In the genomic region with DNA sequence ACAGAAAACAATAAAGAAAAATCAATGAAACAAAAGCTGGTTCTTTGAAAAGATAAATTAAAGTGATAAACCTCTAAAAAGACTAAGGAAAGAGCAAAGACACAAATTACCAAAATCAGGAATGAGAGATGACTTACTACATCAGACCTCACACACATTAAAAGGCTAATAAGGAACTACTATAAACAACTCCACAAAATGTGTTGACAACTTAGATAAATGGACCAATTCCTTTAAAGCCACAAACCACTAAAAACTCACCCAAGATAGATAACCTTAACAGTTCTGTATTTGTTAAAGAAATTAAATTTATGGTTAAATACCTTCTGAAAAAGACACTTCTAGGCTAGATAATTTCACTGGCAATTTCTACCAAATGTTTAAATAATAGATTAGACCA, we compare ENCODE assay signal across 19 cellular contexts.
DNase-seq lines count a peak whose midpoint lies in the region; ATAC-seq and TF ChIP-seq lines count a peak whose summit lies in the region.
"Had no signal": no experiment of that assay in that cellular context is flagged by ENCODE, and none has a peak within 500 bp of the region (broad histone marks: within the 10 kb centered on the region; RNA-seq: fewer than 3 reads in every experiment).

No MANE protein-coding gene starts in this region.

- no peaks in the 10 kb centered on the region for H3K4me1 Mint-ChIP-seq in stimulated activated effector memory CD8-positive, alpha-beta T cell treated with anti-CD3 and anti-CD28 coated beads, Interleukin-12 subunit alpha, Interleukin-12 subunit beta, amount 100 ng/mL, for 72 hours

- peak overlapping the region; percentile 4 for H3K27ac Mint-ChIP-seq in stimulated activated effector memory CD8-positive, alpha-beta T cell treated with anti-CD3 and anti-CD28 coated beads, Interleukin-12 subunit alpha, Interleukin-12 subunit beta, amount 100 ng/mL, for 72 hours
- H3K27ac Mint-ChIP-seq: H9 had no signal

- H3K36me3 Mint-ChIP-seq in stimulated activated effector memory CD8-positive, alpha-beta T cell treated with anti-CD3 and anti-CD28 coated beads, Interleukin-12 subunit alpha, Interleukin-12 subunit beta, amount 100 ng/mL, for 72 hours = peaks cover 5% of the 10 kb centered on the region

- no peaks in the 10 kb centered on the region for H3K9me3 Mint-ChIP-seq in stimulated activated effector memory CD8-positive, alpha-beta T cell treated with anti-CD3 and anti-CD28 coated beads, Interleukin-12 subunit alpha, Interleukin-12 subunit beta, amount 100 ng/mL, for 72 hours
- H3K9me3 Mint-ChIP-seq: H9 had no signal

- no peak overlapping the region for H3K4me3 ChIP-seq in choroid plexus epithelial cell (ENCODE audit: low read depth, low read length)
- H3K4me3 ChIP-seq: BLaER1 treated with 17β-estradiol and CSF1 and Interleukin-3, amounts not matched to agents 10 nM and 100 nM; SJSA1 had no signal

- no peak for ATAC-seq in stimulated activated effector memory CD8-positive, alpha-beta T cell treated with anti-CD3 and anti-CD28 coated beads, Interleukin-12 subunit alpha, Interleukin-12 subunit beta, amount 100 ng/mL, for 72 hours

- TF ChIP-seq CTCF in choroid plexus epithelial cell (conservative IDR thresholded peaks at IDR 0.05; ENCODE audit: low read depth, low read length) = no peak

- H3K4me3 Mint-ChIP-seq in stimulated activated effector memory CD8-positive, alpha-beta T cell treated with anti-CD3 and anti-CD28 coated beads, Interleukin-12 subunit alpha, Interleukin-12 subunit beta, amount 100 ng/mL, for 72 hours = no peak overlapping the region
- H3K4me3 Mint-ChIP-seq: H9 had no signal

- DNase-seq in NOMO-1 (lab: John Stamatoyannopoulos, UW; ENCODE audit: unreplicated experiment in 2 of 2) (peak; percentile 7 to 57), NOMO-1 treated with dmso at 0.1 percent for 144 hours (lab: John Stamatoyannopoulos, UW; ENCODE audit: unreplicated experiment) (no peak), RPMI7951 (ENCODE audit: low read depth) (peak; percentile 15), choroid plexus epithelial cell (ENCODE audit: low read depth) (peak; percentile 42), islet precursor cell (no peak)
- DNase-seq in stimulated activated effector memory CD8-positive, alpha-beta T cell treated with anti-CD3 and anti-CD28 coated beads, Interleukin-12 subunit alpha, Interleukin-12 subunit beta, amount 100 ng/mL, for 72 hours (ENCODE audit: low spot score in 2 of 2) = no peak
- no peak for DNase-seq in activated CD8-positive, alpha-beta memory T cell treated with anti-CD3 and anti-CD28 coated beads for 24 hours
- no peak for DNase-seq in stimulated activated CD4-positive, alpha-beta T cell treated with anti-CD3 and anti-CD28 coated beads, Interleukin-12 subunit alpha, Interleukin-12 subunit beta, amount 100 ng/mL, for 4 hours
- DNase-seq: 8988T, DMS 273 treated with DMSO at 0.1 percent for 48 hours, EL, H9, KBM-7, NCI-H1105 treated with DMSO at 0.1 percent for 48 hours, NCI-H187 treated with DMSO at 0.1 percent for 48 hours, NCI-H2171, NCI-H774 had no signal

Comparison
In these comparisons a context has a peak if more than half of its experiments do, and no peak if none do; other contexts are left out.
1. DNase-seq: peak in NOMO-1 (2 of 2), RPMI7951 (single experiment) and choroid plexus epithelial cell (single experiment); none in NOMO-1 treated with dmso at 0.1 percent for 144 hours (single experiment), stimulated activated effector memory CD8-positive, alpha-beta T cell treated with anti-CD3 and anti-CD28 coated beads, Interleukin-12 subunit alpha, Interleukin-12 subunit beta, amount 100 ng/mL, for 72 hours (0 of 2), activated CD8-positive, alpha-beta memory T cell treated with anti-CD3 and anti-CD28 coated beads for 24 hours (single experiment), islet precursor cell (single experiment) and stimulated activated CD4-positive, alpha-beta T cell treated with anti-CD3 and anti-CD28 coated beads, Interleukin-12 subunit alpha, Interleukin-12 subunit beta, amount 100 ng/mL, for 4 hours (single experiment).